7 cellular contexts compared by ENCODE assay signal in genomic region chr2:148221926-148222325, GRCh38.
"Had no signal": no experiment of that assay in that cellular context is flagged by ENCODE, and none has a peak within 500 bp of the region (broad histone marks: within the 10 kb centered on the region; RNA-seq: fewer than 3 reads in every experiment).

No MANE protein-coding gene starts in this region.

- H3K4me2 ChIP-seq: GM23338 had no signal

- ATAC-seq: GM23338, HepG2 had no signal

- H2AFZ ChIP-seq: GM23338 had no signal

- H3K27ac ChIP-seq: HL-60 had no signal

- H3K4me3 Mint-ChIP-seq: GM23338, H9, IgD-negative memory B cell had no signal

- DNase-seq: H9, HCEC 1CT, KG1 had no signal

- H3K27me3 Mint-ChIP-seq: IgD-negative memory B cell had no signal

- H3K4me1 Mint-ChIP-seq: GM23338, H9 had no signal

- H3K4me3 ChIP-seq: GM23338 had no signal

- H3K27ac Mint-ChIP-seq: GM23338, H9, IgD-negative memory B cell had no signal
